In the genomic region with DNA sequence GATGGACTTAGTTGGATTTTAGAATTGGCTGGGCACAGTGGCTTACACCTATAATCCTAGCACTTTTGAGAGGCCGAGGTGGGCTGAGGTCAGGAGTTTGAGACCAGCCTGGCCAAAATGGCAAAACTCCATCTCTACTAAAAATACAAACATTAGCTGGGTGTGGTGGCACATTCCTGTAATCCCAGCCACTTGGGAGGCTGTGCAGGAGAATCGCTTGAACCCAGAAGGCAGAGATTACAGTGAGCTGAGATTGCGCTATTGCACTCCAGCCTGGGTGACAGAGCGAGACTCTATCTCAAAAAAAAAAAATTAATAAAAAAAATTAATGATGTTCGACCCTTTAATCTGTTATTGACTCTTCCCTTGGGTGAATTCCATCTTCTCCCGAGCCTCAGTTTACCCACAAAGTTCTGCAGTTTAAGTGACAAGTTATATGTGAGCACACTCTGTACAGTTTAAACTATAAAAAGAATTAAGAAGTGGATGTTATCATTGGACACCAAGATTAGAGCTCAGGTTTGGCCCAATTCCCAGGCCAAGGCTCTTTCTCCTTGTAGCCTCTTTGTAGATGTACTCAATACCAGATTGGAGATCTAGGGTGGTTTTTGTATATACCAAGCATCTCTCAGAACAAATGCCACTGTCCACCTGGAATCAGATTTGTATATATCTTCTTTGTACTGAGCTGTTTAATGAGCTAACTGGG, we compare ENCODE assay signal across 22 cellular contexts. TPM values are rescaled to one million over a fixed set of nuclear protein-coding genes. Genes with fewer than 3 reads are reported as not detected.
A peak's percentile ranks its signal among the peaks of the same experiment; 100 is the strongest.
DNase-seq lines count a peak whose midpoint lies in the region; ATAC-seq and TF ChIP-seq lines count a peak whose summit lies in the region.
"Had no signal": no experiment of that assay in that cellular context is flagged by ENCODE, and none has a peak within 500 bp of the region (broad histone marks: within the 10 kb centered on the region; RNA-seq: fewer than 3 reads in every experiment).

No MANE protein-coding gene starts in this region.

- peaks cover 0 to 33% (median 19%) of the 10 kb centered on the region in 10 experiments; a peak in 13 of 20 replicates for H3K4me1 ChIP-seq in BLaER1 treated with 17β-estradiol and CSF1 and Interleukin-3, amounts not matched to agents 10 nM and 100 nM
- peaks cover 11 to 96% (median 16%) of the 10 kb centered on the region in 3 donors for H3K4me1 ChIP-seq in gastroesophageal sphincter
- peaks cover 23 to 44% of the 10 kb centered on the region in 2 experiments for H3K4me1 ChIP-seq in neutrophil (ENCODE audit: control insufficient read depth in 1 of 2, insufficient read depth in 1 of 2, low read depth in 1 of 2, low read length in 1 of 2)
- H3K4me1 ChIP-seq: foreskin keratinocyte had no signal

- H4K20me1 ChIP-seq in BLaER1 treated with 17β-estradiol and CSF1 and Interleukin-3, amounts not matched to agents 10 nM and 100 nM, result peaks cover 0 to 6% (median 0%) of the 10 kb centered on the region in 11 experiments; a peak in 7 of 22 replicates

- ATAC-seq in T-helper 17 cell (no peak), gastroesophageal sphincter (no peak), HG02852 (IDR thresholded peaks at IDR 0.05; ENCODE audit: unreplicated experiment) (no peak), HG03280 (IDR thresholded peaks at IDR 0.05; ENCODE audit: unreplicated experiment) (no peak)
- ATAC-seq: A549; activated naive CD8-positive, alpha-beta T cell treated with anti-CD3 and anti-CD28 coated beads, Interleukin-2, amount 50 U/mL, for 24 hours; foreskin keratinocyte; stimulated activated memory B cell treated with anti-CD40 and anti-IgM and Interleukin-4, amounts not matched to agents 10 μg/mL and 1 μg/mL and 100 μg/mL, for 72 hours had no signal

- H3K36me3 ChIP-seq in BLaER1 treated with 17β-estradiol and CSF1 and Interleukin-3, amounts not matched to agents 10 nM and 100 nM, result peaks cover 26 to 85% (median 76%) of the 10 kb centered on the region in 11 experiments
- H3K36me3 ChIP-seq in gastroesophageal sphincter (peaks cover 0 to 17% of the 10 kb centered on the region in 2 donors), neutrophil (no peaks in the 10 kb centered on the region)

- peak overlapping the region; percentile 68 for H3K27ac Mint-ChIP-seq in T-helper 17 cell
- H3K27ac Mint-ChIP-seq: activated CD4-positive, alpha-beta memory T cell treated with anti-CD3 and anti-CD28 coated beads, Interleukin-2, amount 10 ng/mL, durations not matched to agents 7 days and 5 days; activated naive CD8-positive, alpha-beta T cell treated with anti-CD3 and anti-CD28 coated beads, Interleukin-2, amount 50 U/mL, for 24 hours had no signal

- peak overlapping the region in 7 of 11 experiments; percentile 11 to 62 (median 40); a peak in 11 of 22 replicates for H3K4me2 ChIP-seq in BLaER1 treated with 17β-estradiol and CSF1 and Interleukin-3, amounts not matched to agents 10 nM and 100 nM

- peak overlapping the region in 3 of 11 experiments; percentile 15 to 54 (median 50); a peak in 4 of 22 replicates for H3K9ac ChIP-seq in BLaER1 treated with 17β-estradiol and CSF1 and Interleukin-3, amounts not matched to agents 10 nM and 100 nM

- WGBS in gastroesophageal sphincter (ENCODE audit: low coverage in 1 of 2), 2 donors, result 55 to 72% methylated on average over 4 to 5 of the region's 6 CpGs

- no peak for DNase-seq in T-helper 17 cell
- no peak for DNase-seq in DMS153 treated with DMSO at 0.1 percent for 48 hours (lab: John Stamatoyannopoulos, UW; ENCODE audit: unreplicated experiment)
- no peak for DNase-seq in medulla oblongata (ENCODE audit: extremely low spot score)
- DNase-seq: activated CD4-positive, alpha-beta memory T cell treated with anti-CD3 and anti-CD28 coated beads, Interleukin-2, amount 10 ng/mL, durations not matched to agents 7 days and 5 days; activated naive CD8-positive, alpha-beta T cell treated with anti-CD3 and anti-CD28 coated beads, Interleukin-2, amount 50 U/mL, for 24 hours; activated T-cell treated with anti-CD3 and anti-CD28 coated beads, Interleukin-2, amount 50 U/mL, for 48 hours; CD4-positive, CD25-positive, alpha-beta regulatory T cell; EL; foreskin keratinocyte; H7; NCI-H1417 treated with DMSO at 0.1 percent for 48 hours; posterior cingulate gyrus; RPMI8226; SW 1271; WERI-Rb-1 had no signal

- peak overlapping the region; percentile 33 for H3K4me3 Mint-ChIP-seq in T-helper 17 cell
- H3K4me3 Mint-ChIP-seq: activated CD4-positive, alpha-beta memory T cell treated with anti-CD3 and anti-CD28 coated beads, Interleukin-2, amount 10 ng/mL, durations not matched to agents 7 days and 5 days; activated naive CD8-positive, alpha-beta T cell treated with anti-CD3 and anti-CD28 coated beads, Interleukin-2, amount 50 U/mL, for 24 hours; CD4-positive, CD25-positive, alpha-beta regulatory T cell; stimulated activated memory B cell treated with anti-CD40 and anti-IgM and Interleukin-4, amounts not matched to agents 10 μg/mL and 1 μg/mL and 100 μg/mL, for 72 hours had no signal

- TF ChIP-seq EP300 in gastroesophageal sphincter (IDR thresholded peaks at IDR 0.05), result no peak

- TF ChIP-seq POLR2A in gastroesophageal sphincter (IDR thresholded peaks at IDR 0.05), result no peak

- TF ChIP-seq CTCF in gastroesophageal sphincter (IDR thresholded peaks at IDR 0.05) (no peak), neutrophil (IDR thresholded peaks at IDR 0.05) (no peak)

- H3K36me3 Mint-ChIP-seq in T-helper 17 cell (ENCODE audit: low read depth), result peaks cover 8% of the 10 kb centered on the region

- peaks cover 37% of the 10 kb centered on the region for H3K4me1 Mint-ChIP-seq in T-helper 17 cell

- H3K27ac ChIP-seq in BLaER1 treated with 17β-estradiol and CSF1 and Interleukin-3, amounts not matched to agents 10 nM and 100 nM, result peak overlapping the region in 9 of 11 experiments; percentile 7 to 83 (median 51); a peak in 15 of 22 replicates
- H3K27ac ChIP-seq in gastroesophageal sphincter (peak overlapping the region in 3 of 4 donors; percentile 35 to 68 (median 41)), neutrophil (peak overlapping the region; percentile 80)
- H3K27ac ChIP-seq: A549, foreskin keratinocyte, WERI-Rb-1 had no signal

- H3K27me3 ChIP-seq in BLaER1 treated with 17β-estradiol and CSF1 and Interleukin-3, amounts not matched to agents 10 nM and 100 nM, result no peaks in the 10 kb centered on the region
- no peaks in the 10 kb centered on the region for H3K27me3 ChIP-seq in gastroesophageal sphincter
- H3K27me3 ChIP-seq in neutrophil, result no peaks in the 10 kb centered on the region
- H3K27me3 ChIP-seq: foreskin keratinocyte had no signal

- no peaks in the 10 kb centered on the region for H3K27me3 Mint-ChIP-seq in T-helper 17 cell
- H3K27me3 Mint-ChIP-seq: activated CD4-positive, alpha-beta memory T cell treated with anti-CD3 and anti-CD28 coated beads, Interleukin-2, amount 10 ng/mL, durations not matched to agents 7 days and 5 days; activated naive CD8-positive, alpha-beta T cell treated with anti-CD3 and anti-CD28 coated beads, Interleukin-2, amount 50 U/mL, for 24 hours; CD4-positive, CD25-positive, alpha-beta regulatory T cell; stimulated activated memory B cell treated with anti-CD40 and anti-IgM and Interleukin-4, amounts not matched to agents 10 μg/mL and 1 μg/mL and 100 μg/mL, for 72 hours had no signal

- H3K9me3 ChIP-seq in BLaER1 treated with 17β-estradiol and CSF1 and Interleukin-3, amounts not matched to agents 10 nM and 100 nM (replicated peaks in 1 of 11), result peaks cover 0 to 12% (median 6%) of the 10 kb centered on the region in 11 experiments; a peak in 10 of 22 replicates
- no peaks in the 10 kb centered on the region for H3K9me3 ChIP-seq in T-helper 17 cell (ENCODE audit: control insufficient read depth, low read length, poor library complexity, severe bottlenecking)
- no peaks in the 10 kb centered on the region for H3K9me3 ChIP-seq in gastroesophageal sphincter
- H3K9me3 ChIP-seq in neutrophil, result no peaks in the 10 kb centered on the region
- H3K9me3 ChIP-seq: A549 had no signal

- H3K4me3 ChIP-seq in BLaER1 treated with 17β-estradiol and CSF1 and Interleukin-3, amounts not matched to agents 10 nM and 100 nM, result no peak overlapping the region
- H3K4me3 ChIP-seq in gastroesophageal sphincter, result no peak overlapping the region
- no peak overlapping the region for H3K4me3 ChIP-seq in neutrophil (ENCODE audit: low read depth in 1 of 2, low read length in 1 of 2)
- H3K4me3 ChIP-seq: A549 had no signal

RNA-seq across cellular contexts. Expression of a gene that starts 15.0 kb away (rescaled TPM):
- total RNA-seq in T-helper 17 cell (10 to 100 TPM; 81.9 to 84.6 TPM), gastroesophageal sphincter (100 to 1,000 TPM in 1 of 4 donors, 10 to 100 TPM in 3; 35.8 to 107 (median 82.9) TPM)
